In the genomic region with DNA sequence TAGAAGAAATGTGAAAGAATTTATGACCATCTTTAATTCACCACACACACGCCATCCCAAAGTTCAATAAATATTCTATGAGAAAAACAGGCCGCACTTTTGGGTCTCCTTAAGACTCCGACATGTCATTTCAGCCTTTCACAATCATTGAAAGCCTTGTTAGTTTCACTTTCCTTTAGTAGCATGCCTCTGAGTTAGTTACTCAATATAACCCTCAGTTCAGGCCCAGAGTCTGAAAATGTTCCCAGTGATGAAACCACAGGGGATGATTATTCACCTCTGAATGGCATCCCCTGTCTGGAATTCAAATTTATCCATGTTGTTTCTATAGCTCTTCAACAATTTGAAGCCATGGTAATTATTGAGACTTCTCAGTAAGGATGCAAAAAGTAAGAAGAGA, we compare ENCODE assay signal across 9 cellular contexts.
DNase-seq lines count a peak whose midpoint lies in the region; ATAC-seq, FAIRE-seq and TF ChIP-seq lines count a peak whose summit lies in the region.
"Had no signal": no experiment of that assay in that cellular context is flagged by ENCODE, and none has a peak within 500 bp of the region (broad histone marks: within the 10 kb centered on the region; RNA-seq: fewer than 3 reads in every experiment).

No MANE protein-coding gene starts in this region.

- no peak overlapping the region for H2AFZ ChIP-seq in neural progenitor cell (replicated peaks)

- peaks cover 7% of the 10 kb centered on the region for H3K4me1 Mint-ChIP-seq in MCF 10A (ENCODE audit: insufficient read depth, unreplicated experiment)
- H3K4me1 Mint-ChIP-seq in neural progenitor cell: no peaks in the 10 kb centered on the region

- H3K9me3 ChIP-seq in breast epithelium (peaks cover 0 to 6% of the 10 kb centered on the region in 2 donors), kidney (ENCODE audit: control insufficient read depth in 1 of 2, low read length in 2 of 2) (no peaks in the 10 kb centered on the region), upper lobe of left lung (no peaks in the 10 kb centered on the region), neural progenitor cell (ENCODE audit: low read depth) (no peaks in the 10 kb centered on the region)

- H3K36me3 ChIP-seq in breast epithelium (no peaks in the 10 kb centered on the region), kidney (ENCODE audit: control insufficient read depth in 1 of 2, insufficient read depth in 2 of 2, low read length in 2 of 2) (no peaks in the 10 kb centered on the region), upper lobe of left lung (no peaks in the 10 kb centered on the region), neural progenitor cell (no peaks in the 10 kb centered on the region)

- H3K27me3 Mint-ChIP-seq in MCF 10A (ENCODE audit: insufficient read depth, unreplicated experiment): no peaks in the 10 kb centered on the region
- peaks cover 2% of the 10 kb centered on the region for H3K27me3 Mint-ChIP-seq in neural progenitor cell (ENCODE audit: insufficient read depth, low read depth)

- H3K27ac Mint-ChIP-seq in MCF 10A (ENCODE audit: low read depth, unreplicated experiment): peak overlapping the region; percentile 3
- H3K27ac Mint-ChIP-seq in neural progenitor cell: no peak overlapping the region

- H3K36me3 Mint-ChIP-seq in MCF 10A (ENCODE audit: insufficient read depth, unreplicated experiment): no peaks in the 10 kb centered on the region
- peaks cover 2% of the 10 kb centered on the region for H3K36me3 Mint-ChIP-seq in neural progenitor cell

- H3K9me3 Mint-ChIP-seq in MCF 10A (ENCODE audit: unreplicated experiment): peaks cover 18% of the 10 kb centered on the region
- H3K9me3 Mint-ChIP-seq in neural progenitor cell: peaks cover 16% of the 10 kb centered on the region

- H3K79me2 ChIP-seq in neural progenitor cell (ENCODE audit: low read depth): no peaks in the 10 kb centered on the region

- peak in 1 of 2 donors; percentile 87 for ATAC-seq in upper lobe of left lung (ENCODE audit: low FRiP score in 2 of 2)

- POLR2A ChIA-PET in MCF 10A (lab: Yijun Ruan, JAX): interaction anchor here (0.6 to 0.7 kb wide), 2 partner anchors 41 to 45 kb away, joined by 3 read pairs; no protein-coding TSS in a partner anchor

- H3K4me3 Mint-ChIP-seq in MCF 10A (ENCODE audit: unreplicated experiment) (no peak overlapping the region), neural progenitor cell (no peak overlapping the region)

- H3K27me3 ChIP-seq in breast epithelium (no peaks in the 10 kb centered on the region), upper lobe of left lung (no peaks in the 10 kb centered on the region), neural progenitor cell (no peaks in the 10 kb centered on the region)

- no peaks in the 10 kb centered on the region for H3K4me1 ChIP-seq in breast epithelium
- H3K4me1 ChIP-seq in kidney (ENCODE audit: control insufficient read depth in 1 of 2, insufficient read depth in 1 of 2, low read depth in 1 of 2, low read length in 2 of 2): no peaks in the 10 kb centered on the region
- H3K4me1 ChIP-seq in upper lobe of left lung: peaks cover 0 to 4% (median 4%) of the 10 kb centered on the region in 4 donors
- H3K4me1 ChIP-seq in neural progenitor cell: peaks cover 9% of the 10 kb centered on the region

- H3K4me3 ChIP-seq in breast epithelium (no peak overlapping the region), kidney (ENCODE audit: low read length in 2 of 2) (peak overlapping the region in 1 of 2 donors; percentile 27), upper lobe of left lung (no peak overlapping the region), neural progenitor cell (no peak overlapping the region)

- H3K4me2 ChIP-seq in neural progenitor cell: no peak overlapping the region

- H3F3A ChIP-seq in neural progenitor cell (ENCODE audit: low read depth): no peaks in the 10 kb centered on the region

- H3K27ac ChIP-seq in breast epithelium: peak overlapping the region in 1 of 2 donors; percentile 29
- peak overlapping the region; percentile 15 to 54 for H3K27ac ChIP-seq in kidney (ENCODE audit: low read depth in 2 of 2, low read length in 2 of 2)
- H3K27ac ChIP-seq in upper lobe of left lung: peak overlapping the region; percentile 59 to 69 (median 66)
- H3K27ac ChIP-seq in neural progenitor cell: no peak overlapping the region

- FAIRE-seq in kidney (lab: Jason Lieb, UNC): no peak

- intact Hi-C loops in MCF 10A (cut with micrococcal nuclease): no loop called here
- intact Hi-C loops in breast epithelium (cut with DNase I; ENCODE audit: low total_unique reads): no loop called here
- intact Hi-C loops in kidney (cut with DNase I): no loop called here

- 39 to 46% methylated on average over 3 of the region's 3 CpGs for WGBS in upper lobe of left lung, 2 donors

- H3K9ac ChIP-seq in kidney (ENCODE audit: low read length in 2 of 2): no peak overlapping the region
- H3K9ac ChIP-seq in neural progenitor cell: no peak overlapping the region

- no peak for TF ChIP-seq POLR2A in breast epithelium (IDR thresholded peaks at IDR 0.05)
- no peak for TF ChIP-seq POLR2A in upper lobe of left lung (IDR thresholded peaks at IDR 0.05)

- TF ChIP-seq CTCF in MCF 10A (IDR thresholded peaks at IDR 0.05; ENCODE audit: unreplicated experiment) (no peak), breast epithelium (IDR thresholded peaks at IDR 0.05) (no peak), kidney (IDR thresholded peaks at IDR 0.05; ENCODE audit: borderline replicate concordance, extremely low read depth, insufficient read depth) (no peak), upper lobe of left lung (IDR thresholded peaks at IDR 0.05) (no peak), neural progenitor cell (IDR thresholded peaks at IDR 0.05) (no peak)

- TF ChIP-seq EP300 in upper lobe of left lung (IDR thresholded peaks at IDR 0.05): no peak

- no TSS peak for BruUV-seq in MCF 10A (replicated peaks; lab: Mats Ljungman, UMichigan)

- CTCF ChIA-PET in MCF 10A (lab: Yijun Ruan, JAX): interaction anchor here (0.6 to 1.0 kb wide), 4 partner anchors 282 to 760 kb away, joined by 3 to 4 read pairs (median 3); no protein-coding TSS in a partner anchor

- H4K20me1 ChIP-seq in neural progenitor cell (ENCODE audit: low read depth): no peaks in the 10 kb centered on the region

- DNase-seq in MCF 10A (ENCODE audit: unreplicated experiment): peak; percentile 77
- DNase-seq in breast epithelium (ENCODE audit: low spot score in 2 of 2): no peak
- DNase-seq in amniotic epithelial cell (ENCODE audit: low read depth): peak; percentile 89
- DNase-seq in kidney: no peak
- no peak for DNase-seq in upper lobe of left lung
- DNase-seq in superior temporal gyrus (ENCODE audit: extremely low spot score): no peak
- no peak for DNase-seq in NCI-H774 (lab: John Stamatoyannopoulos, UW)
- DNase-seq in neural progenitor cell (ENCODE audit: low spot score): no peak
- DNase-seq: ACHN had no signal

Comparison
In these comparisons a context has a peak if more than half of its experiments do, and no peak if none do; other contexts are left out.
1. DNase-seq: peak in MCF 10A (single experiment) and amniotic epithelial cell (single experiment); none in breast epithelium (0 of 2), kidney (single experiment), upper lobe of left lung (0 of 2), superior temporal gyrus (single experiment), NCI-H774 (single experiment) and neural progenitor cell (single experiment).